ENCODE assay signal across 1 cellular context in the genomic region with DNA sequence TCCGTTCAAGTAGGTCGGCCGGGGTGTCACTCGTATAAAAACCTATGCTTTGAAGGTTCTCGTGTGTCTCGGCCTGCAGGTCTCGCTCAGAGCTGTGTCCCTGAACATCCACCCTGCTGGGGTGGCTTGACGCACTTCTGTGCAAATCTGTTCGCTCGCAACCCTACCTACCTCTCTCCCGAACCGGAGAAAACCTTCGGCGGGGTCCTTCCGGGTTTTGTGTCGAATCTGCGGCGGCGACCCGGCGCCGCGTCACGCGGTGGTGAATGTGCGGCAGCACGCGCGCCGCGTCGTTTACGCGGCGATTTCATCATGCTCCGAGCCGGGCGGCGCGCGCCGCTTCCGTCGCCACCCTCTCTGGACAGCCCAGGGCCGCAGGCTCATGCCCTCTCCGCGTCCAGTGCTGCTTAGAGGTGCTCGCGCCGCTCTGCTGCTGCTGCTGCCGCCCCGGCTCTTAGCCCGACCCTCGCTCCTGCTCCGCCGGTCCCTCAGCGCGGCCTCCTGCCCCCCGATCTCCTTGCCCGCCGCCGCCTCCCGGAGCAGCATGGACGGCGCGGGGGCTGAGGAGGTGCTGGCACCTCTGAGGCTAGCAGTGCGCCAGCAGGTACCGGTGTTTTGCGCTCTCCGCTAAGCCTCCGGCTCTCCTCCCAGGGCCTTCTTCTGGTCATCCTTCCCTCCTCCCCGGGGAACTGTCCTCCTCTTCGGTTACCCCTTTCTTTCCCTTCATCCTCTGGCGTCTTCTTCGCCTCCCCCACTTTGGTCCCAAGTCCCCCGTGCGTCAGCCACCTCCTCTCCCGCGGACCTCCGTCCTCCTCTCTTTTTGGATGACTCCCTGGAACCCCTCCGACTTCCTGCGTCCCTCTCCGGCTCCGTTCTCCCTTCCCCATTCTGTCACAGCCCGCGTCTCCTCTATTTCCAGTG.
TF ChIP-seq lines count a peak whose summit lies in the region.

TSS of gene GARS1 (plus strand) at position 339 of the 921 bp plus-strand sequence. CDS start at position 383, 44 bp downstream.

TF ChIP-seq in HepG2, 621 proteins besides CTCF, POLR2A, EP300 and RAD21 (continued from another document and continues in another):
- peak; percentile 79 for TF ChIP-seq UBTF (CRISPR knock-in tag; IDR thresholded peaks at IDR 0.05)
- TF ChIP-seq ZNF224 (CRISPR knock-in tag; IDR thresholded peaks at IDR 0.05): peak; percentile 74; the same call in 1 of the 2 replicates
- peak; percentile 26 for TF ChIP-seq ZNF550 (CRISPR knock-in tag; IDR thresholded peaks at IDR 0.05; ENCODE audit: borderline replicate concordance)
- TF ChIP-seq, protein P1, sequence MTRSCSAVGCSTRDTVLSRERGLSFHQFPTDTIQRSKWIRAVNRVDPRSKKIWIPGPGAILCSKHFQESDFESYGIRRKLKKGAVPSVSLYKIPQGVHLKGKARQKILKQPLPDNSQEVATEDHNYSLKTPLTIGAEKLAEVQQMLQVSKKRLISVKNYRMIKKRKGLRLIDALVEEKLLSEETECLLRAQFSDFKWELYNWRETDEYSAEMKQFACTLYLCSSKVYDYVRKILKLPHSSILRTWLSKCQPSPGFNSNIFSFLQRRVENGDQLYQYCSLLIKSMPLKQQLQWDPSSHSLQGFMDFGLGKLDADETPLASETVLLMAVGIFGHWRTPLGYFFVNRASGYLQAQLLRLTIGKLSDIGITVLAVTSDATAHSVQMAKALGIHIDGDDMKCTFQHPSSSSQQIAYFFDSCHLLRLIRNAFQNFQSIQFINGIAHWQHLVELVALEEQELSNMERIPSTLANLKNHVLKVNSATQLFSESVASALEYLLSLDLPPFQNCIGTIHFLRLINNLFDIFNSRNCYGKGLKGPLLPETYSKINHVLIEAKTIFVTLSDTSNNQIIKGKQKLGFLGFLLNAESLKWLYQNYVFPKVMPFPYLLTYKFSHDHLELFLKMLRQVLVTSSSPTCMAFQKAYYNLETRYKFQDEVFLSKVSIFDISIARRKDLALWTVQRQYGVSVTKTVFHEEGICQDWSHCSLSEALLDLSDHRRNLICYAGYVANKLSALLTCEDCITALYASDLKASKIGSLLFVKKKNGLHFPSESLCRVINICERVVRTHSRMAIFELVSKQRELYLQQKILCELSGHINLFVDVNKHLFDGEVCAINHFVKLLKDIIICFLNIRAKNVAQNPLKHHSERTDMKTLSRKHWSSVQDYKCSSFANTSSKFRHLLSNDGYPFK (CRISPR knock-in tag; IDR thresholded peaks at IDR 0.05; ENCODE audit: borderline replicate concordance): peak; percentile 91
- TF ChIP-seq GPN1 (CRISPR knock-in tag; IDR thresholded peaks at IDR 0.05; ENCODE audit: borderline replicate concordance): peak; percentile 50; the same call in 1 of the 2 replicates
- no peak for TF ChIP-seq ZNF138 (CRISPR knock-in tag; IDR thresholded peaks at IDR 0.05; ENCODE audit: low read depth)
- TF ChIP-seq ZSCAN25 (CRISPR knock-in tag; IDR thresholded peaks at IDR 0.05): no peak; the same call in none of the 2 replicates
- TF ChIP-seq PRPF4 (IDR thresholded peaks at IDR 0.05; ENCODE audit: low read depth, low read length, poor library complexity, severe bottlenecking): no peak
- TF ChIP-seq, protein P2, sequence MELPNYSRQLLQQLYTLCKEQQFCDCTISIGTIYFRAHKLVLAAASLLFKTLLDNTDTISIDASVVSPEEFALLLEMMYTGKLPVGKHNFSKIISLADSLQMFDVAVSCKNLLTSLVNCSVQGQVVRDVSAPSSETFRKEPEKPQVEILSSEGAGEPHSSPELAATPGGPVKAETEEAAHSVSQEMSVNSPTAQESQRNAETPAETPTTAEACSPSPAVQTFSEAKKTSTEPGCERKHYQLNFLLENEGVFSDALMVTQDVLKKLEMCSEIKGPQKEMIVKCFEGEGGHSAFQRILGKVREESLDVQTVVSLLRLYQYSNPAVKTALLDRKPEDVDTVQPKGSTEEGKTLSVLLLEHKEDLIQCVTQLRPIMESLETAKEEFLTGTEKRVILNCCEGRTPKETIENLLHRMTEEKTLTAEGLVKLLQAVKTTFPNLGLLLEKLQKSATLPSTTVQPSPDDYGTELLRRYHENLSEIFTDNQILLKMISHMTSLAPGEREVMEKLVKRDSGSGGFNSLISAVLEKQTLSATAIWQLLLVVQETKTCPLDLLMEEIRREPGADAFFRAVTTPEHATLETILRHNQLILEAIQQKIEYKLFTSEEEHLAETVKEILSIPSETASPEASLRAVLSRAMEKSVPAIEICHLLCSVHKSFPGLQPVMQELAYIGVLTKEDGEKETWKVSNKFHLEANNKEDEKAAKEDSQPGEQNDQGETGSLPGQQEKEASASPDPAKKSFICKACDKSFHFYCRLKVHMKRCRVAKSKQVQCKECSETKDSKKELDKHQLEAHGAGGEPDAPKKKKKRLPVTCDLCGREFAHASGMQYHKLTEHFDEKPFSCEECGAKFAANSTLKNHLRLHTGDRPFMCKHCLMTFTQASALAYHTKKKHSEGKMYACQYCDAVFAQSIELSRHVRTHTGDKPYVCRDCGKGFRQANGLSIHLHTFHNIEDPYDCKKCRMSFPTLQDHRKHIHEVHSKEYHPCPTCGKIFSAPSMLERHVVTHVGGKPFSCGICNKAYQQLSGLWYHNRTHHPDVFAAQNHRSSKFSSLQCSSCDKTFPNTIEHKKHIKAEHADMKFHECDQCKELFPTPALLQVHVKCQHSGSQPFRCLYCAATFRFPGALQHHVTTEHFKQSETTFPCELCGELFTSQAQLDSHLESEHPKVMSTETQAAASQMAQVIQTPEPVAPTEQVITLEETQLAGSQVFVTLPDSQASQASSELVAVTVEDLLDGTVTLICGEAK (IDR thresholded peaks at IDR 0.05): no peak
- TF ChIP-seq, protein P2 (CRISPR knock-in tag; IDR thresholded peaks at IDR 0.05): peak; percentile 91
- no peak for TF ChIP-seq TCF12 (IDR thresholded peaks at IDR 0.05)
- TF ChIP-seq TCF12 (CRISPR knock-in tag; IDR thresholded peaks at IDR 0.05): 0 out of 2 replicates have a peak, but pooled peaks have one; percentile 7
- TF ChIP-seq SPEN (CRISPR knock-in tag; IDR thresholded peaks at IDR 0.05; ENCODE audit: low read depth): peak; percentile 93
- TF ChIP-seq CBX5 (CRISPR knock-in tag; IDR thresholded peaks at IDR 0.05; ENCODE audit: borderline replicate concordance): peak; percentile 91; the same call in 1 of the 2 replicates
- TF ChIP-seq PAWR (CRISPR knock-in tag; IDR thresholded peaks at IDR 0.05; ENCODE audit: borderline replicate concordance): no peak
- peak; percentile 88 for TF ChIP-seq HNRNPK (IDR thresholded peaks at IDR 0.05; ENCODE audit: low read depth, low read length, poor library complexity, severe bottlenecking)
- TF ChIP-seq ZNF703 (CRISPR knock-in tag; IDR thresholded peaks at IDR 0.05; ENCODE audit: borderline replicate concordance): 0 out of 2 replicates have a peak, but pooled peaks have one; percentile 21
- no peak for TF ChIP-seq DMTF1 (CRISPR knock-in tag; IDR thresholded peaks at IDR 0.05)
- TF ChIP-seq PAX8 (CRISPR knock-in tag; IDR thresholded peaks at IDR 0.05; ENCODE audit: borderline replicate concordance): no peak
- TF ChIP-seq, protein P3, sequence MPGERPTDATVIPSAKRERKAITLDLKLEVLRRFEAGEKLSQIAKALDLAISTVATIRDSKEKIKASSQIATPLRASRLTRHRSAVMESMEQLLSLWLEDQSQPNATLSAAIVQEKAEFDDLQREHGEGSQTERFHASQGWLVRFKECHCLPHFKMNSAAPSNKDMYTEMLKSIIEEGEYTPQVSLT (CRISPR knock-in tag; IDR thresholded peaks at IDR 0.05; ENCODE audit: borderline replicate concordance, low read depth): no peak
- peak; percentile 65; the same call in 1 of the 2 replicates for TF ChIP-seq ZNF329 (CRISPR knock-in tag; IDR thresholded peaks at IDR 0.05; ENCODE audit: low read depth)
- TF ChIP-seq, protein P4, sequence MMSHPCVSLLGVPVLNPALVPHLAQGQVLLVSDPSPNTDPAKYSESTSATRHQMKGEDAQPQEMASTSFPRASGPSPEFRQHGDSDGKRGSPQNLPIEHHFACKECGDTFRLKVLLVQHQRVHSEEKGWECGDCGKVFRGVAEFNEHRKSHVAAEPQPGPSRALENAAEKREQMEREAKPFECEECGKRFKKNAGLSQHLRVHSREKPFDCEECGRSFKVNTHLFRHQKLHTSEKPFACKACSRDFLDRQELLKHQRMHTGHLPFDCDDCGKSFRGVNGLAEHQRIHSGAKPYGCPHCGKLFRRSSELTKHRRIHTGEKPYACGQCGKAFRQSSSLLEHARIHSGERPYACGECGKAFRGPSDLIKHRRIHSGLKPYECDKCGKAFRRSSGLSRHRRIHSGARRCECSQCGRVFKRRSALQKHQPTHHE (CRISPR knock-in tag; IDR thresholded peaks at IDR 0.05; ENCODE audit: borderline replicate concordance): peak; percentile 40; the same call in 1 of the 2 replicates
- TF ChIP-seq ZNF720 (CRISPR knock-in tag; IDR thresholded peaks at IDR 0.05): no peak
- TF ChIP-seq ZNF687 (CRISPR knock-in tag; IDR thresholded peaks at IDR 0.05): peak; percentile 95
- peak; percentile 64 for TF ChIP-seq RXRB (CRISPR knock-in tag; IDR thresholded peaks at IDR 0.05; ENCODE audit: borderline replicate concordance)
- TF ChIP-seq ZNF441 (CRISPR knock-in tag; IDR thresholded peaks at IDR 0.05; ENCODE audit: borderline replicate concordance): peak; percentile 84
